11 cellular contexts compared by ENCODE assay signal in the genomic region with DNA sequence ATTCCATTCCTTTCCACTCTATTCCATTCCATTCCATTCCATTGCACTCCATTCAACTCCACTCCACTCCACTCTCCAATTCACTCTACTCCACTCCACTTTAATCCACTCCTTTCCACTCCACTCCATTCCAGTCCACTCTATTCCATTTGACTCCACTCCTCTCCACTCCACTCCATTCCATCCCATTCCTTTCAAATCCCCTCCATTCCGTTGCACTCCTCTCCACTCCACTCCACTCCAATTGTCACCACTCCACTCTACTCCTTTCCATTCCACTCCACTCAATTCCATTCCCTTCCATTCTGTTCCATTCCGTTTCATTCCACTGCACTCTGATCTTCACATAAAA.
"Had no signal": no experiment of that assay in that cellular context is flagged by ENCODE, and none has a peak within 500 bp of the region (broad histone marks: within the 10 kb centered on the region; RNA-seq: fewer than 3 reads in every experiment).

No MANE protein-coding gene starts in this region.

- H3K4me1 ChIP-seq: gastrocnemius medialis, parathyroid adenoma, tibial nerve had no signal

- DNase-seq: activated effector memory CD4-positive, alpha-beta T cell treated with Interleukin-2 at 50 U/mL for 16 hours; amygdala; brain microvascular endothelial cell; gastrocnemius medialis; mesenchymal stem cell; SHP77 treated with DMSO at 0.1 percent for 48 hours had no signal

- H3K27me3 ChIP-seq: brain microvascular endothelial cell, gastrocnemius medialis, hepatocyte, tibial nerve had no signal

- H3K27ac Mint-ChIP-seq: activated naive CD4-positive, alpha-beta T cell treated with anti-CD3 and anti-CD28 coated beads, Interleukin-2, amount 50 U/mL, for 72 hours had no signal

- H3K4me3 ChIP-seq: gastrocnemius medialis, hepatocyte, skin epidermis, tibial nerve had no signal

- H3K36me3 ChIP-seq: brain microvascular endothelial cell, gastrocnemius medialis, tibial nerve had no signal

- H3K27ac ChIP-seq: brain microvascular endothelial cell, gastrocnemius medialis, hepatocyte, parathyroid adenoma, skin epidermis, tibial nerve had no signal

- ATAC-seq: activated naive CD4-positive, alpha-beta T cell treated with anti-CD3 and anti-CD28 coated beads, Interleukin-2, amount 50 U/mL, for 72 hours had no signal
